In genomic region chr5:82406200-82406773, GRCh38 we compare ENCODE assay signal across 12 cellular contexts.
DNase-seq lines count a peak whose midpoint lies in the region; ATAC-seq and TF ChIP-seq lines count a peak whose summit lies in the region.
"Had no signal": no experiment of that assay in that cellular context is flagged by ENCODE, and none has a peak within 500 bp of the region (broad histone marks: within the 10 kb centered on the region; RNA-seq: fewer than 3 reads in every experiment).

No MANE protein-coding gene starts in this region.

- H3K4me3 Mint-ChIP-seq in osteocyte (ENCODE audit: unreplicated experiment) = peak overlapping the region; percentile 28
- H3K4me3 Mint-ChIP-seq: activated CD4-positive, alpha-beta memory T cell treated with anti-CD3 and anti-CD28 coated beads, Interleukin-2, amount 10 ng/mL, durations not matched to agents 7 days and 5 days had no signal

- peak; percentile 98 for DNase-seq in EH (ENCODE audit: low read depth)
- DNase-seq in NCI-H69 (lab: John Stamatoyannopoulos, UW) = peak; percentile 87
- peak; percentile 80 for DNase-seq in epithelial cell of proximal tubule (ENCODE audit: low read depth)
- no peak for DNase-seq in osteocyte (ENCODE audit: extremely low spot score, unreplicated experiment)
- no peak for DNase-seq in OCI-M2 (lab: John Stamatoyannopoulos, UW; ENCODE audit: unreplicated experiment)
- no peak for DNase-seq in stimulated activated CD4-positive, alpha-beta T cell treated with anti-CD3 and anti-CD28 coated beads, Interleukin-2, amount 100 ng/mL, for 48 hours
- DNase-seq: activated CD4-positive, alpha-beta memory T cell treated with anti-CD3 and anti-CD28 coated beads, Interleukin-2, amount 10 ng/mL, durations not matched to agents 7 days and 5 days; DND-41; dorsolateral prefrontal cortex; NCI-H774 had no signal

- peaks cover 27% of the 10 kb centered on the region for H3K4me1 Mint-ChIP-seq in osteocyte (ENCODE audit: unreplicated experiment)
- H3K4me1 Mint-ChIP-seq: activated CD4-positive, alpha-beta memory T cell treated with anti-CD3 and anti-CD28 coated beads, Interleukin-2, amount 10 ng/mL, durations not matched to agents 7 days and 5 days had no signal

- no peaks in the 10 kb centered on the region for H3K27me3 Mint-ChIP-seq in osteocyte (ENCODE audit: unreplicated experiment)
- H3K27me3 Mint-ChIP-seq: activated CD4-positive, alpha-beta memory T cell treated with anti-CD3 and anti-CD28 coated beads, Interleukin-2, amount 10 ng/mL, durations not matched to agents 7 days and 5 days had no signal

- TF ChIP-seq CTCF in epithelial cell of proximal tubule (conservative IDR thresholded peaks at IDR 0.05; ENCODE audit: low read depth, low read length) (no peak), osteocyte (IDR thresholded peaks at IDR 0.05) (no peak)

- peaks cover 2% of the 10 kb centered on the region for H3K36me3 Mint-ChIP-seq in osteocyte (ENCODE audit: unreplicated experiment)

- H3K9me3 Mint-ChIP-seq in osteocyte (ENCODE audit: unreplicated experiment) = peaks cover 4% of the 10 kb centered on the region

- peak overlapping the region; percentile 96 for H3K27ac Mint-ChIP-seq in osteocyte (ENCODE audit: unreplicated experiment)
- H3K27ac Mint-ChIP-seq: activated CD4-positive, alpha-beta memory T cell treated with anti-CD3 and anti-CD28 coated beads, Interleukin-2, amount 10 ng/mL, durations not matched to agents 7 days and 5 days had no signal

- no peak overlapping the region for H3K4me3 ChIP-seq in epithelial cell of proximal tubule (ENCODE audit: low read depth, low read length)
- H3K4me3 ChIP-seq: dorsolateral prefrontal cortex had no signal

- ATAC-seq in HG03159 (IDR thresholded peaks at IDR 0.05; ENCODE audit: unreplicated experiment) (no peak), HG02970 (IDR thresholded peaks at IDR 0.05; ENCODE audit: low FRiP score, unreplicated experiment) (no peak)

Comparison
In these comparisons a context has a peak if more than half of its experiments do, and no peak if none do; other contexts are left out.
1. DNase-seq: peak in EH (single experiment), NCI-H69 (single experiment) and epithelial cell of proximal tubule (single experiment); none in osteocyte (single experiment), OCI-M2 (single experiment) and stimulated activated CD4-positive, alpha-beta T cell treated with anti-CD3 and anti-CD28 coated beads, Interleukin-2, amount 100 ng/mL, for 48 hours (0 of 2).